8 cellular contexts compared by ENCODE assay signal in genomic region chr17:50397919-50398285, GRCh38. TPM values are rescaled to one million over a fixed set of nuclear protein-coding genes. Genes with fewer than 3 reads are reported as not detected.
DNase-seq lines count a peak whose midpoint lies in the region; ATAC-seq and TF ChIP-seq lines count a peak whose summit lies in the region.

No MANE protein-coding gene starts in this region.

- TF ChIP-seq CTCF in glutamatergic neuron (IDR thresholded peaks at IDR 0.05; ENCODE audit: partially characterized antibody, unreplicated experiment) = no peak

- DNase-seq in NCI-H82 (lab: John Stamatoyannopoulos, UW) (peak; percentile 43), NCI-H82 treated with DMSO at 0.1 percent for 48 hours (lab: John Stamatoyannopoulos, UW; ENCODE audit: unreplicated experiment) (no peak), SJCRH30 (peak in 1 of 2 experiments; percentile 9), glutamatergic neuron (no peak)

- no peaks in the 10 kb centered on the region for H3K9me3 ChIP-seq in SJCRH30 (replicated peaks)
- H3K9me3 ChIP-seq in skeletal muscle tissue (ENCODE audit: control insufficient read depth in 3 of 3, low read length in 3 of 3) = no peaks in the 10 kb centered on the region

- peaks cover 4% of the 10 kb centered on the region for H3K27me3 Mint-ChIP-seq in glutamatergic neuron (ENCODE audit: unreplicated experiment)

- H3K36me3 ChIP-seq in SJCRH30 (peaks cover 25% of the 10 kb centered on the region), skeletal muscle tissue (ENCODE audit: control insufficient read depth in 3 of 3, insufficient read depth in 3 of 3, low read length in 3 of 3) (peaks cover 17 to 22% (median 19%) of the 10 kb centered on the region in 3 donors)

- peak overlapping the region; percentile 83 for H3K4me3 Mint-ChIP-seq in glutamatergic neuron (ENCODE audit: unreplicated experiment)

- H3K27ac ChIP-seq in SJCRH30 (peak overlapping the region; percentile 78; the same call in 1 of the 2 replicates), skeletal muscle tissue (ENCODE audit: low read depth, low read length) (no peak overlapping the region)

- ATAC-seq in GM21367 (IDR thresholded peaks at IDR 0.05; ENCODE audit: unreplicated experiment) (no peak), GM21529 (IDR thresholded peaks at IDR 0.05; ENCODE audit: unreplicated experiment) (no peak), GM21390 (IDR thresholded peaks at IDR 0.05; ENCODE audit: unreplicated experiment) (no peak)

- H3K27me3 ChIP-seq in SJCRH30 (no peaks in the 10 kb centered on the region), skeletal muscle tissue (ENCODE audit: control insufficient read depth in 3 of 3, insufficient read depth in 3 of 3, low read length in 3 of 3) (no peaks in the 10 kb centered on the region)

- H3K27ac Mint-ChIP-seq in glutamatergic neuron (ENCODE audit: unreplicated experiment) = no peak overlapping the region

- peaks cover 6% of the 10 kb centered on the region for H3K4me1 Mint-ChIP-seq in glutamatergic neuron (ENCODE audit: low read depth, unreplicated experiment)

- peaks cover 3% of the 10 kb centered on the region for H3K9me3 Mint-ChIP-seq in glutamatergic neuron (ENCODE audit: unreplicated experiment)

- H3K4me3 ChIP-seq in SJCRH30 = peak overlapping the region; percentile 92
- H3K4me3 ChIP-seq in skeletal muscle tissue (ENCODE audit: low read length in 3 of 3) = peak overlapping the region; percentile 81 to 97 (median 96)

- H3K36me3 Mint-ChIP-seq in glutamatergic neuron (ENCODE audit: unreplicated experiment) = no peaks in the 10 kb centered on the region

- H3K4me1 ChIP-seq in SJCRH30 = 0 out of 2 replicates have a peak, but pooled peaks cover 3% of the 10 kb centered on the region
- H3K4me1 ChIP-seq in skeletal muscle tissue (ENCODE audit: control insufficient read depth in 3 of 3, insufficient read depth in 3 of 3, low read length in 3 of 3) = peaks cover 15 to 31% (median 29%) of the 10 kb centered on the region in 3 donors

- peak overlapping the region in 2 of 3 donors; percentile 84 to 92 for H3K9ac ChIP-seq in skeletal muscle tissue (ENCODE audit: low read depth in 1 of 3, low read length in 3 of 3)

RNA-seq across cellular contexts. Expression of gene LRRC59, which starts 0.6 kb away (rescaled TPM):
- total RNA-seq in SJCRH30 (2014; rRNA removed; shearing (Covaris generic)) = 89.4 and 89.5 TPM in 2 replicates
- total RNA-seq in glutamatergic neuron (ENCODE audit: unreplicated experiment) = 73.9 TPM
- 43.3 TPM for total RNA-seq in skeletal muscle tissue

RNA-seq across cellular contexts. Expression of gene EME1, which starts 24.9 kb away (rescaled TPM):
- total RNA-seq in SJCRH30 (2014; rRNA removed; shearing (Covaris generic)) = 18.4 and 20.8 TPM in 2 replicates
- total RNA-seq in glutamatergic neuron (ENCODE audit: unreplicated experiment) (4.7 TPM), skeletal muscle tissue (2.1 TPM)

RNA-seq across cellular contexts. Expression of gene MRPL27, which starts 24.9 kb away (rescaled TPM):
- 43.8 and 44.4 TPM in 2 replicates for total RNA-seq in SJCRH30 (2014; rRNA removed; shearing (Covaris generic))
- total RNA-seq in glutamatergic neuron (ENCODE audit: unreplicated experiment) = 77.2 TPM
- 65.2 TPM for total RNA-seq in skeletal muscle tissue

RNA-seq across cellular contexts. Expression of gene ACSF2, which starts 28.1 kb away (rescaled TPM):
- total RNA-seq in SJCRH30 (2014; rRNA removed; shearing (Covaris generic)) = 6.3 and 6.7 TPM in 2 replicates
- 52.2 TPM for total RNA-seq in glutamatergic neuron (ENCODE audit: unreplicated experiment)
- total RNA-seq in skeletal muscle tissue = 51.1 TPM

RNA-seq across cellular contexts. Expression of gene XYLT2, which starts 52.0 kb away (rescaled TPM):
- total RNA-seq in SJCRH30 (2014; rRNA removed; shearing (Covaris generic)) = 17.9 and 18.5 TPM in 2 replicates
- total RNA-seq in glutamatergic neuron (ENCODE audit: unreplicated experiment) (11.0 TPM), skeletal muscle tissue (24.0 TPM)
